Comparison of ENCODE assay signal across 1 cellular context in genomic region chr1:176178316-176178715, GRCh38.
TF ChIP-seq lines count a peak whose summit lies in the region.

No MANE protein-coding gene starts in this region.

TF ChIP-seq in GM12878, 131 proteins besides CTCF, POLR2A, EP300 and RAD21 (continued from another document):
- TF ChIP-seq, protein P1, sequence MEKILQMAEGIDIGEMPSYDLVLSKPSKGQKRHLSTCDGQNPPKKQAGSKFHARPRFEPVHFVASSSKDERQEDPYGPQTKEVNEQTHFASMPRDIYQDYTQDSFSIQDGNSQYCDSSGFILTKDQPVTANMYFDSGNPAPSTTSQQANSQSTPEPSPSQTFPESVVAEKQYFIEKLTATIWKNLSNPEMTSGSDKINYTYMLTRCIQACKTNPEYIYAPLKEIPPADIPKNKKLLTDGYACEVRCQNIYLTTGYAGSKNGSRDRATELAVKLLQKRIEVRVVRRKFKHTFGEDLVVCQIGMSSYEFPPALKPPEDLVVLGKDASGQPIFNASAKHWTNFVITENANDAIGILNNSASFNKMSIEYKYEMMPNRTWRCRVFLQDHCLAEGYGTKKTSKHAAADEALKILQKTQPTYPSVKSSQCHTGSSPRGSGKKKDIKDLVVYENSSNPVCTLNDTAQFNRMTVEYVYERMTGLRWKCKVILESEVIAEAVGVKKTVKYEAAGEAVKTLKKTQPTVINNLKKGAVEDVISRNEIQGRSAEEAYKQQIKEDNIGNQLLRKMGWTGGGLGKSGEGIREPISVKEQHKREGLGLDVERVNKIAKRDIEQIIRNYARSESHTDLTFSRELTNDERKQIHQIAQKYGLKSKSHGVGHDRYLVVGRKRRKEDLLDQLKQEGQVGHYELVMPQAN (conservative IDR thresholded peaks at IDR 0.05): no peak
- TF ChIP-seq NRF1 (conservative IDR thresholded peaks at IDR 0.05; ENCODE audit: low read depth, low read length) (no peak), SUPT20H (IDR thresholded peaks at IDR 0.05; ENCODE audit: borderline replicate concordance, control insufficient read depth, low read depth, low read length) (no peak)
TF ChIP-seq in GM12878: peak in this region for 0.
